ENCODE assay signal across 20 cellular contexts in the genomic region with DNA sequence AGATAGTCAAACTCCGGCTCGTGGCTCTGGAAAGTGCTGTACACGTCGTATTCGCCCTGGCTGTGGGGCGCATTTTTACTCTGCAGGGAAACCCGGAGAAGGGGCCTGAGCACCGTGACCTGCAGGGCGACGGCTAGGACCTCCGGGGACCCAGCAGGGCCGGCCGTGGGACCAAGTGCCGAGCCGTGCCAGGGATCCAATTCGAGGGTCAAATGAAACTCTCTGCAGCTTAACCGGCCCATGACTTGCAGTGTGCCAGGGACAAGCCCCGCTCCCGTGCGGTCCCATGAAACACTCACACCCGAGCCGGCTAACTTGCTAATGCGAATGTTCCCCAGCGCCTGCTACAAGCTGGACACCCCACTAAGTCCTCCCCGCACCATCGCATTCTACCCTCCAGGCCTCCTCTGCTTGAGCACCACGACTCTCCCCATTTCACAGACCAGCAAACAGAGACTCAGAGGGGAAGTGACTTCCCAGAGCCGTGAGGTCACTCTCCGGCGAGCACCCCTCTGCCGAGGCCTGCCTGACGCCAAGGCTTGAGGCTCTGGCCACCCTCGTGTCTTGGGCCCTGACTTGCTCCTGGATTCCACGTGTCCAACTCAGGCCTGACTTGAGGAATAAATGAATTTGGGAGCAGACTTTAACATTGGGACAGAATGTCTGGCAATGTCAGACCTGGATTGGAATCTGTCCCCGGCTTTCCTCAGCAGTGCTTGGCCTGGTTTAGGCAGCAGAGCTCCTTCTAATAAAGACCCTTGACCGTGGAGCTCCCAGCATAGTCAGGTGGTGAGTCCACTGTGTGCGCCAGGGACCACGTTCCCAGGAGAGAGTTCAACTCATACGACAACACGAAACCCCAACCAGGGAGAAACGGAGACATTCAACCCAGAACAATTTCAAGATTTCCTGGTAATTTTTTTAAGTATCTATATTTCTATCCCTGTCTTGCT.
"Had no signal": no experiment of that assay in that cellular context is flagged by ENCODE, and none has a peak within 500 bp of the region (broad histone marks: within the 10 kb centered on the region; RNA-seq: fewer than 3 reads in every experiment).

No MANE protein-coding gene starts in this region.

- H3K4me3 Mint-ChIP-seq: dendritic cell treated with granulocyte-macrophage colony-stimulating factor and Interleukin-4, amounts not matched to agents 40 ng/mL and 50 ng/mL, for 4 days; effector memory CD8-positive, alpha-beta T cell; immature natural killer cell; naive thymus-derived CD8-positive, alpha-beta T cell; stimulated activated naive B cell treated with anti-CD40 and anti-IgM and Interleukin-4, amounts not matched to agents 10 μg/mL and 1 μg/mL and 100 μg/mL, for 72 hours; stimulated activated naive CD8-positive, alpha-beta T cell treated with anti-CD3 and anti-CD28 coated beads, Interleukin-15, amount 100 ng/mL, for 72 hours had no signal

- H3K9me3 ChIP-seq: esophagus muscularis mucosa, gastrocnemius medialis, mucosa of descending colon, pancreas, prostate gland, right lobe of liver, testis, tibial nerve had no signal

- H3K36me3 Mint-ChIP-seq: immature natural killer cell; naive thymus-derived CD8-positive, alpha-beta T cell; stimulated activated naive B cell treated with anti-CD40 and anti-IgM and Interleukin-4, amounts not matched to agents 10 μg/mL and 1 μg/mL and 100 μg/mL, for 72 hours had no signal

- H3K27ac Mint-ChIP-seq: dendritic cell treated with granulocyte-macrophage colony-stimulating factor and Interleukin-4, amounts not matched to agents 40 ng/mL and 50 ng/mL, for 4 days; effector memory CD8-positive, alpha-beta T cell; immature natural killer cell; naive thymus-derived CD8-positive, alpha-beta T cell; stimulated activated naive B cell treated with anti-CD40 and anti-IgM and Interleukin-4, amounts not matched to agents 10 μg/mL and 1 μg/mL and 100 μg/mL, for 72 hours; stimulated activated naive CD8-positive, alpha-beta T cell treated with anti-CD3 and anti-CD28 coated beads, Interleukin-15, amount 100 ng/mL, for 72 hours had no signal

- DNase-seq: effector memory CD8-positive, alpha-beta T cell; gastrocnemius medialis; immature natural killer cell; left cardiac atrium; naive thymus-derived CD8-positive, alpha-beta T cell; nucleus accumbens; stimulated activated CD4-positive, alpha-beta T cell treated with anti-CD3 and anti-CD28 coated beads, Interleukin-15, amount 100 ng/mL, for 24 hours; stimulated activated CD4-positive, alpha-beta T cell treated with anti-CD3 and anti-CD28 coated beads, Interleukin-1b, Interleukin-23, amount 100 ng/mL, for 48 hours; stimulated activated CD4-positive, alpha-beta T cell treated with anti-CD3 and anti-CD28 coated beads, Interleukin-4, amount 100 ng/mL, for 24 hours; stimulated activated naive B cell treated with anti-CD40 and anti-IgM and Interleukin-4, amounts not matched to agents 10 μg/mL and 1 μg/mL and 100 μg/mL, for 72 hours; stimulated activated naive CD8-positive, alpha-beta T cell treated with anti-CD3 and anti-CD28 coated beads, Interleukin-15, amount 100 ng/mL, for 72 hours; testis had no signal

- H3K4me1 ChIP-seq: esophagus muscularis mucosa, gastrocnemius medialis, pancreas, prostate gland, right lobe of liver, testis, tibial nerve had no signal

- H3K4me3 ChIP-seq: esophagus muscularis mucosa, gastrocnemius medialis, mucosa of descending colon, pancreas, prostate gland, right lobe of liver, testis, tibial nerve had no signal

- H3K9me3 Mint-ChIP-seq: dendritic cell treated with granulocyte-macrophage colony-stimulating factor and Interleukin-4, amounts not matched to agents 40 ng/mL and 50 ng/mL, for 4 days; effector memory CD8-positive, alpha-beta T cell; naive thymus-derived CD8-positive, alpha-beta T cell; stimulated activated naive CD8-positive, alpha-beta T cell treated with anti-CD3 and anti-CD28 coated beads, Interleukin-15, amount 100 ng/mL, for 72 hours had no signal

- H3K36me3 ChIP-seq: esophagus muscularis mucosa, gastrocnemius medialis, pancreas, prostate gland, right lobe of liver, tibial nerve had no signal

- ATAC-seq: effector memory CD8-positive, alpha-beta T cell; gastrocnemius medialis; left cardiac atrium; mucosa of descending colon; naive thymus-derived CD8-positive, alpha-beta T cell; pancreas; right lobe of liver; stimulated activated naive B cell treated with anti-CD40 and anti-IgM and Interleukin-4, amounts not matched to agents 10 μg/mL and 1 μg/mL and 100 μg/mL, for 72 hours; stimulated activated naive CD8-positive, alpha-beta T cell treated with anti-CD3 and anti-CD28 coated beads, Interleukin-15, amount 100 ng/mL, for 72 hours had no signal

- H3K27me3 ChIP-seq: pancreas, right lobe of liver, testis had no signal

- H3K27ac ChIP-seq: epithelial cell of prostate, esophagus muscularis mucosa, gastrocnemius medialis, pancreas, prostate gland, right lobe of liver, testis, tibial nerve had no signal

- H3K4me1 Mint-ChIP-seq: immature natural killer cell; stimulated activated naive B cell treated with anti-CD40 and anti-IgM and Interleukin-4, amounts not matched to agents 10 μg/mL and 1 μg/mL and 100 μg/mL, for 72 hours; stimulated activated naive CD8-positive, alpha-beta T cell treated with anti-CD3 and anti-CD28 coated beads, Interleukin-15, amount 100 ng/mL, for 72 hours had no signal
